In genomic region chr2:111684611-111685010, GRCh38 we compare ENCODE assay signal across 8 cellular contexts.
"Had no signal": no experiment of that assay in that cellular context is flagged by ENCODE, and none has a peak within 500 bp of the region (broad histone marks: within the 10 kb centered on the region; RNA-seq: fewer than 3 reads in every experiment).

No MANE protein-coding gene starts in this region.

- H3K36me3 Mint-ChIP-seq: IgD-negative memory B cell had no signal

- H3K4me3 Mint-ChIP-seq: HFFc6, IgD-negative memory B cell had no signal

- FAIRE-seq: HepG2 had no signal

- H3K4me3 ChIP-seq: GM23248, HAP-1 had no signal

- H3K27me3 Mint-ChIP-seq: IgD-negative memory B cell had no signal

- H3K9me3 Mint-ChIP-seq: IgD-negative memory B cell had no signal

- DNase-seq: GM23248, GOT3, HFFc6, KG1 had no signal

- H3K36me3 ChIP-seq: HAP-1 had no signal

- H3K4me1 Mint-ChIP-seq: IgD-negative memory B cell had no signal

- H3K27ac Mint-ChIP-seq: HFFc6 had no signal

- H3K27ac ChIP-seq: GM23248, HL-60 had no signal
